In genomic region chr6:24719125-24719931, GRCh38 we compare ENCODE assay signal across 8 cellular contexts. TPM values are rescaled to one million over a fixed set of nuclear protein-coding genes. Genes with fewer than 3 reads are reported as not detected.
DNase-seq lines count a peak whose midpoint lies in the region; ATAC-seq and TF ChIP-seq lines count a peak whose summit lies in the region.

C6orf62 (minus strand) TSS chr6:24719154; CDS start chr6:24718668, 486 bp downstream.

- no peak within 1 kb of the TSS for H2AFZ ChIP-seq in MM.1S (ENCODE audit: low read length)

- no peaks in the 10 kb centered on the region for H3K9me2 ChIP-seq in MM.1S (replicated peaks; ENCODE audit: insufficient read depth, low read length)

- TF ChIP-seq CTCF in MM.1S (IDR thresholded peaks at IDR 0.05; ENCODE audit: low read length) = no peak

- peaks cover 62% of the 10 kb centered on the region for H3K79me2 ChIP-seq in MM.1S (ENCODE audit: low read length)

- peak within 1 kb of the TSS; percentile 100 for H3K27ac ChIP-seq in MM.1S (ENCODE audit: low read length)
- H3K27ac ChIP-seq in duodenal mucosa (ENCODE audit: low read depth, low read length) = peak within 1 kb of the TSS; percentile 99

- ATAC-seq in GM19395 (IDR thresholded peaks at IDR 0.05; ENCODE audit: unreplicated experiment) = no peak

- H3F3A ChIP-seq in MM.1S (ENCODE audit: insufficient read depth, low read length) = peaks cover 29% of the 10 kb centered on the region

- H3K4me2 ChIP-seq in MM.1S (ENCODE audit: low read depth, low read length) = peak within 1 kb of the TSS; percentile 85

- H3K27me3 ChIP-seq in MM.1S (replicated peaks; ENCODE audit: insufficient read depth, low read length) = no peaks in the 10 kb centered on the region
- H3K27me3 ChIP-seq in duodenal mucosa (ENCODE audit: control insufficient read depth in 1 of 2, insufficient read depth in 2 of 2, low read length in 2 of 2) = no peaks in the 10 kb centered on the region

- H4K20me1 ChIP-seq in MM.1S (ENCODE audit: insufficient read depth, low read length) = peaks cover 37% of the 10 kb centered on the region

- peak within 1 kb of the TSS; percentile 100 for H3K4me3 ChIP-seq in MM.1S (ENCODE audit: low read length)
- peak within 1 kb of the TSS; percentile 98 for H3K4me3 ChIP-seq in duodenal mucosa (ENCODE audit: low read depth in 1 of 2, low read length in 2 of 2)

- H3K9me3 ChIP-seq in MM.1S (replicated peaks; ENCODE audit: insufficient read depth, low read length) (no peaks in the 10 kb centered on the region), duodenal mucosa (ENCODE audit: control insufficient read depth in 1 of 2, low read length in 2 of 2) (no peaks in the 10 kb centered on the region)

- peaks cover 19% of the 10 kb centered on the region for H3K4me1 ChIP-seq in MM.1S (ENCODE audit: low read length)
- peaks cover 32 to 45% of the 10 kb centered on the region in 2 donors for H3K4me1 ChIP-seq in duodenal mucosa (ENCODE audit: control insufficient read depth in 1 of 2, insufficient read depth in 2 of 2, low read length in 2 of 2)

- DNase-seq in NCI-H2029 (lab: John Stamatoyannopoulos, UW) = peak; percentile 44
- DNase-seq in NCI-H2029 treated with DMSO at 0.1 percent for 48 hours (lab: John Stamatoyannopoulos, UW) = no peak
- peak; percentile 53 for DNase-seq in MM.1S
- peak; percentile 78 for DNase-seq in activated CD4-positive, alpha-beta T cell treated with anti-CD3 and anti-CD28 coated beads for 48 hours
- peak; percentile 31 to 34 for DNase-seq in lung microvascular endothelial cell (ENCODE audit: low read depth in 2 of 2)
- peak; percentile 32 for DNase-seq in stimulated activated CD8-positive, alpha-beta memory T cell treated with anti-CD3 and anti-CD28 coated beads, Interleukin-12 subunit alpha, Interleukin-12 subunit beta, amount 100 ng/mL, for 1 hour (ENCODE audit: low read depth)

- H3K9ac ChIP-seq in MM.1S (ENCODE audit: low read length) (peak within 1 kb of the TSS; percentile 100), duodenal mucosa (ENCODE audit: low read depth in 1 of 2, low read length in 2 of 2) (peak within 1 kb of the TSS; percentile 100)

- H3K36me3 ChIP-seq in MM.1S (replicated peaks; ENCODE audit: insufficient read depth, low read length) (peaks cover 16% of the 10 kb centered on the region; the same call in 1 of the 2 replicates), duodenal mucosa (ENCODE audit: control insufficient read depth in 1 of 2, insufficient read depth in 2 of 2, low read length in 2 of 2) (peaks cover 6 to 21% of the 10 kb centered on the region in 2 donors)

RNA-seq across cellular contexts. Expression of gene C6orf62, which starts in this region (rescaled TPM):
- total RNA-seq in lung microvascular endothelial cell = 68.1 and 70.0 TPM in 2 replicates
